Comparison of ENCODE assay signal across 30 cellular contexts in genomic region chr3:59085976-59086375, GRCh38. TPM values are rescaled to one million over a fixed set of nuclear protein-coding genes. Genes with fewer than 3 reads are reported as not detected.
"Had no signal": no experiment of that assay in that cellular context is flagged by ENCODE, and none has a peak within 500 bp of the region (broad histone marks: within the 10 kb centered on the region; RNA-seq: fewer than 3 reads in every experiment).

No MANE protein-coding gene starts in this region.

- ATAC-seq: left colon; left lung; lower lobe of right lung; naive thymus-derived CD8-positive, alpha-beta T cell; pancreas; right cardiac atrium; sciatic nerve; upper lobe of right lung had no signal

- H3K4me3 ChIP-seq: left lung, lower lobe of right lung, pancreas, prostate gland, skin epidermis, suprapubic skin, thoracic aorta, tibial artery, upper lobe of right lung had no signal

- H3K4me1 ChIP-seq: left lung, lower lobe of right lung, pancreas, prostate gland, suprapubic skin, tibial artery, upper lobe of right lung had no signal

- H3K27me3 ChIP-seq: left lung, pancreas, suprapubic skin, tibial artery, upper lobe of right lung had no signal

- DNase-seq: hypothalamus; immature natural killer cell; kidney; left colon; left lung; lower lobe of right lung; mammary epithelial cell; mesenchymal stem cell; naive thymus-derived CD8-positive, alpha-beta T cell; nucleus accumbens; pancreas; posterior cingulate gyrus; retina; right cardiac atrium; stimulated activated CD4-positive, alpha-beta T cell treated with anti-CD3 and anti-CD28 coated beads, Interleukin-12 subunit alpha, Interleukin-12 subunit beta, amount 100 ng/mL, for 4 hours; stimulated activated CD4-positive, alpha-beta T cell treated with anti-CD3 and anti-CD28 coated beads, Interleukin-15, amount 100 ng/mL, for 24 hours; stimulated activated CD4-positive, alpha-beta T cell treated with anti-CD3 and anti-CD28 coated beads, Interleukin-2, amount 100 ng/mL, for 24 hours; stimulated activated CD4-positive, alpha-beta T cell treated with anti-CD3 and anti-CD28 coated beads, Interleukin-4, amount 100 ng/mL, for 1 hour; stimulated activated naive CD4-positive, alpha-beta T cell; tibial artery; trophoblast cell; upper lobe of right lung had no signal

- H3K9me3 Mint-ChIP-seq: nephron; stimulated activated naive CD8-positive, alpha-beta T cell treated with anti-CD3 and anti-CD28 coated beads, Interleukin-15, Interleukin-2, amounts not matched to agents 100 ng/mL and 50 ng/mL, for 24 hours had no signal

- H3K4me3 Mint-ChIP-seq: immature natural killer cell; naive thymus-derived CD8-positive, alpha-beta T cell; nephron; neural crest cell; stimulated activated naive CD8-positive, alpha-beta T cell treated with anti-CD3 and anti-CD28 coated beads, Interleukin-15, Interleukin-2, amounts not matched to agents 100 ng/mL and 50 ng/mL, for 24 hours had no signal

- H3K4me1 Mint-ChIP-seq: immature natural killer cell; naive thymus-derived CD8-positive, alpha-beta T cell; neural crest cell had no signal

- H3K9me3 ChIP-seq: left lung, lower lobe of right lung, pancreas, prostate gland, suprapubic skin, thoracic aorta, tibial artery, upper lobe of right lung had no signal

- H3K36me3 ChIP-seq: left lung, lower lobe of right lung, pancreas, prostate gland, suprapubic skin, thoracic aorta, tibial artery, upper lobe of right lung had no signal

- H3K27ac ChIP-seq: left lung, lower lobe of right lung, pancreas, prostate gland, skin epidermis, suprapubic skin, thoracic aorta, tibial artery, upper lobe of right lung had no signal

- H3K27ac Mint-ChIP-seq: immature natural killer cell; nephron; stimulated activated naive CD8-positive, alpha-beta T cell treated with anti-CD3 and anti-CD28 coated beads, Interleukin-15, Interleukin-2, amounts not matched to agents 100 ng/mL and 50 ng/mL, for 24 hours had no signal

RNA-seq across cellular contexts. Expression of gene CFAP20DC, which starts 36.2 kb away (rescaled TPM):
- polyA plus RNA-seq: immature natural killer cell had no signal
